Comparison of ENCODE assay signal across 12 cellular contexts in genomic region chr20:45944151-45944964, GRCh38. TPM values are rescaled to one million over a fixed set of nuclear protein-coding genes. Genes with fewer than 3 reads are reported as not detected.
DNase-seq lines count a peak whose midpoint lies in the region; ATAC-seq, FAIRE-seq and TF ChIP-seq lines count a peak whose summit lies in the region.
"Had no signal": no experiment of that assay in that cellular context is flagged by ENCODE, and none has a peak within 500 bp of the region (broad histone marks: within the 10 kb centered on the region; RNA-seq: fewer than 3 reads in every experiment).

No MANE protein-coding gene starts in this region.

- 85 to 87% methylated on average over 12 to 15 of the region's 15 CpGs for WGBS in tibial nerve, 2 donors

- no peak for ATAC-seq in activated naive CD8-positive, alpha-beta T cell treated with anti-CD3 and anti-CD28 coated beads, Interleukin-2, amount 50 U/mL, for 24 hours
- ATAC-seq in GM19328 (IDR thresholded peaks at IDR 0.05; ENCODE audit: unreplicated experiment): no peak

- peak; percentile 54 for DNase-seq in CD1c-positive myeloid dendritic cell (ENCODE audit: extremely low spot score)
- DNase-seq in activated naive CD8-positive, alpha-beta T cell treated with anti-CD3 and anti-CD28 coated beads, Interleukin-2, amount 50 U/mL, for 24 hours: no peak
- no peak for DNase-seq in keratinocyte (ENCODE audit: low read depth, low spot score)
- no peak for DNase-seq in tibial nerve (ENCODE audit: low spot score in 2 of 2)
- no peak for DNase-seq in HEK293T (ENCODE audit: extremely low spot score)
- DNase-seq in NCI-H748 (lab: John Stamatoyannopoulos, UW; ENCODE audit: unreplicated experiment): no peak
- DNase-seq: Karpas-422 had no signal

- H3K4me2 ChIP-seq in keratinocyte (ENCODE audit: control insufficient read depth, extremely low read depth, insufficient read depth, low read depth, low read length): peak overlapping the region; percentile 6

- H2AFZ ChIP-seq in keratinocyte (ENCODE audit: control insufficient read depth, low read length): no peak overlapping the region

- no peaks in the 10 kb centered on the region for H3K36me3 Mint-ChIP-seq in IgD-negative memory B cell
- peaks cover 18% of the 10 kb centered on the region for H3K36me3 Mint-ChIP-seq in activated naive CD8-positive, alpha-beta T cell treated with anti-CD3 and anti-CD28 coated beads, Interleukin-2, amount 50 U/mL, for 24 hours (ENCODE audit: low read depth)

- H3K36me3 ChIP-seq in keratinocyte (ENCODE audit: control insufficient read depth in 2 of 2, extremely low read depth in 1 of 2, insufficient read depth in 2 of 2, low read length in 2 of 2) (peaks cover 50 to 58% of the 10 kb centered on the region in 2 experiments), tibial nerve (peaks cover 9 to 100% (median 64%) of the 10 kb centered on the region in 3 donors)

- TF ChIP-seq POLR2A in tibial nerve (IDR thresholded peaks at IDR 0.05): no peak

- TF ChIP-seq EP300 in tibial nerve (IDR thresholded peaks at IDR 0.05): no peak

- peak overlapping the region; percentile 11 for H3K9ac ChIP-seq in keratinocyte (ENCODE audit: control insufficient read depth, extremely low read depth, insufficient read depth, low read length)

- H3K4me3 Mint-ChIP-seq in IgD-negative memory B cell: no peak overlapping the region
- H3K4me3 Mint-ChIP-seq in activated naive CD8-positive, alpha-beta T cell treated with anti-CD3 and anti-CD28 coated beads, Interleukin-2, amount 50 U/mL, for 24 hours: no peak overlapping the region

- H4K20me1 ChIP-seq in keratinocyte (ENCODE audit: control insufficient read depth, extremely low read depth, insufficient read depth, low read length): no peaks in the 10 kb centered on the region

- no peaks in the 10 kb centered on the region for H3K27me3 Mint-ChIP-seq in IgD-negative memory B cell
- H3K27me3 Mint-ChIP-seq in activated naive CD8-positive, alpha-beta T cell treated with anti-CD3 and anti-CD28 coated beads, Interleukin-2, amount 50 U/mL, for 24 hours: no peaks in the 10 kb centered on the region

- H3K4me3 ChIP-seq in keratinocyte (ENCODE audit: control insufficient read depth in 2 of 3, extremely low read depth in 1 of 3, insufficient read depth in 2 of 3, low read depth in 1 of 3, low read length in 3 of 3) (no peak overlapping the region), tibial nerve (no peak overlapping the region)
- H3K4me3 ChIP-seq: cardiac muscle cell, skin epidermis had no signal

- H3K79me2 ChIP-seq in keratinocyte (ENCODE audit: control insufficient read depth, insufficient read depth, low read length): no peaks in the 10 kb centered on the region

- H3K27ac ChIP-seq in keratinocyte (ENCODE audit: control insufficient read depth, insufficient read depth, low read length) (peak overlapping the region; percentile 40), tibial nerve (no peak overlapping the region)
- H3K27ac ChIP-seq: cardiac muscle cell had no signal

- H3K27me3 ChIP-seq in keratinocyte (ENCODE audit: control insufficient read depth, extremely low read depth, insufficient read depth, low read length) (no peaks in the 10 kb centered on the region), tibial nerve (no peaks in the 10 kb centered on the region)
- H3K27me3 ChIP-seq: cardiac muscle cell had no signal

- H3K27ac Mint-ChIP-seq in IgD-negative memory B cell: peak overlapping the region in 2 of 3 donors; percentile 42 to 57
- H3K27ac Mint-ChIP-seq in activated naive CD8-positive, alpha-beta T cell treated with anti-CD3 and anti-CD28 coated beads, Interleukin-2, amount 50 U/mL, for 24 hours: peak overlapping the region; percentile 33

- TF ChIP-seq CTCF in keratinocyte (optimal IDR thresholded peaks at IDR 0.05 in 1 of 3, IDR thresholded peaks at IDR 0.05 in 1 of 3, conservative IDR thresholded peaks at IDR 0.05 in 1 of 3; ENCODE audit: extremely low read depth in 1 of 3, insufficient read depth in 2 of 3, low read length in 3 of 3) (no peak), tibial nerve (IDR thresholded peaks at IDR 0.05) (no peak)

- peaks cover 0 to 4% (median 3%) of the 10 kb centered on the region in 3 donors for H3K4me1 Mint-ChIP-seq in IgD-negative memory B cell
- peaks cover 22% of the 10 kb centered on the region for H3K4me1 Mint-ChIP-seq in activated naive CD8-positive, alpha-beta T cell treated with anti-CD3 and anti-CD28 coated beads, Interleukin-2, amount 50 U/mL, for 24 hours

- dilution Hi-C loops in keratinocyte (cut with MboI; ENCODE audit: extremely low pct_ligation_motif_present, low sequenced_read_pairs): no loop called here

- no peaks in the 10 kb centered on the region for H3K9me3 Mint-ChIP-seq in IgD-negative memory B cell
- H3K9me3 Mint-ChIP-seq in activated naive CD8-positive, alpha-beta T cell treated with anti-CD3 and anti-CD28 coated beads, Interleukin-2, amount 50 U/mL, for 24 hours: no peaks in the 10 kb centered on the region

- POLR2A ChIA-PET in HEK293T (lab: Yijun Ruan, JAX): interaction anchor here (1.0 to 2.3 kb wide), 2 partner anchors 10 to 64 kb away, joined by 3 to 10 read pairs; partner anchors contain the start of gene PCIF1

- H3K4me1 ChIP-seq in keratinocyte (ENCODE audit: control insufficient read depth, extremely low read depth, insufficient read depth, low read length) (peaks cover 16% of the 10 kb centered on the region), tibial nerve (peaks cover 0 to 26% (median 2%) of the 10 kb centered on the region in 4 donors)

- H3K9me1 ChIP-seq in keratinocyte (ENCODE audit: control insufficient read depth, extremely low read depth, insufficient read depth, low read length): no peaks in the 10 kb centered on the region

- peak; percentile 20 for FAIRE-seq in keratinocyte (lab: Jason Lieb, UNC)
- FAIRE-seq: D721Med had no signal

- CTCF ChIA-PET in HEK293T (lab: Yijun Ruan, JAX): no interaction called here

- no peaks in the 10 kb centered on the region for H3K9me3 ChIP-seq in keratinocyte (ENCODE audit: control insufficient read depth, low read depth, low read length)
- H3K9me3 ChIP-seq in tibial nerve: no peaks in the 10 kb centered on the region

TF ChIP-seq in HEK293T, 16 proteins besides CTCF, POLR2A, EP300 and RAD21:
- TF ChIP-seq BHLHE40 (IDR thresholded peaks at IDR 0.05; ENCODE audit: borderline replicate concordance): no peak
TF ChIP-seq in HEK293T: peak in this region for 0.

RNA-seq across cellular contexts. Expression of gene PCIF1, which starts 9.9 kb away (rescaled TPM):
- polyA plus RNA-seq in IgD-negative memory B cell: 98.9 TPM
- polyA plus RNA-seq in keratinocyte: 5.4 to 12.7 TPM (median 7.0 TPM) in 3 replicates
- 4.4 TPM for polyA plus RNA-seq in keratinocyte (2011; ENCODE audit: low read depth)
- polyA plus RNA-seq in keratinocyte (2011; cell fraction: cytosol; rRNA removed): 6.3 and 10.3 TPM in 2 replicates
- 8.5 and 11.5 TPM in 2 replicates for polyA plus RNA-seq in keratinocyte (2011; cell fraction: nucleus; rRNA removed)
- 12.9 and 14.2 TPM in 2 replicates for polyA plus RNA-seq in keratinocyte (2012; ENCODE audit: low replicate concordance)
- polyA minus RNA-seq in keratinocyte: 8.5 to 24.8 TPM (median 9.1 TPM) in 3 replicates
- 14.6 TPM for polyA minus RNA-seq in keratinocyte (2011; cell fraction: cytosol; rRNA and poly(A)+ RNA removed)
- 6.8 and 8.5 TPM in 2 replicates for polyA minus RNA-seq in keratinocyte (2011; cell fraction: nucleus; rRNA and poly(A)+ RNA removed)
- total RNA-seq in tibial nerve: 10 to 100 TPM; 52.2 to 59.0 (median 53.0) TPM

RNA-seq across cellular contexts. Expression of gene ZNF335, which starts 27.6 kb away (rescaled TPM):
- polyA plus RNA-seq in IgD-negative memory B cell: 15.1 TPM
- 5.8 to 9.1 TPM (median 6.8 TPM) in 3 replicates for polyA plus RNA-seq in keratinocyte
- 2.8 TPM for polyA plus RNA-seq in keratinocyte (2011; ENCODE audit: low read depth)
- polyA plus RNA-seq in keratinocyte (2011; cell fraction: cytosol; rRNA removed): 3.7 and 6.4 TPM in 2 replicates
- polyA plus RNA-seq in keratinocyte (2011; cell fraction: nucleus; rRNA removed): 25.7 and 32.3 TPM in 2 replicates
- 10.8 and 11.8 TPM in 2 replicates for polyA plus RNA-seq in keratinocyte (2012; ENCODE audit: low replicate concordance)
- 11.4 to 39.2 TPM (median 18.8 TPM) in 3 replicates for polyA minus RNA-seq in keratinocyte
- 7.9 TPM for polyA minus RNA-seq in keratinocyte (2011; cell fraction: cytosol; rRNA and poly(A)+ RNA removed)
- 20.3 and 26.6 TPM in 2 replicates for polyA minus RNA-seq in keratinocyte (2011; cell fraction: nucleus; rRNA and poly(A)+ RNA removed)
- 10 to 100 TPM; 24.3 to 42.3 (median 28.6) TPM for total RNA-seq in tibial nerve

RNA-seq across cellular contexts. Expression of gene PLTP, which starts 32.4 kb away (rescaled TPM):
- polyA plus RNA-seq in IgD-negative memory B cell (1.3 TPM), keratinocyte (26.3 to 58.1 TPM (median 46.5 TPM) in 3 replicates)
- polyA plus RNA-seq in keratinocyte (2011; ENCODE audit: low read depth): 16.6 TPM
- 33.7 and 79.0 TPM in 2 replicates for polyA plus RNA-seq in keratinocyte (2011; cell fraction: cytosol; rRNA removed)
- 84.1 and 121 TPM in 2 replicates for polyA plus RNA-seq in keratinocyte (2011; cell fraction: nucleus; rRNA removed)
- 53.4 and 63.7 TPM in 2 replicates for polyA plus RNA-seq in keratinocyte (2012; ENCODE audit: low replicate concordance)
- 32.2 to 98.3 TPM (median 57.4 TPM) in 3 replicates for polyA minus RNA-seq in keratinocyte
- 82.1 TPM for polyA minus RNA-seq in keratinocyte (2011; cell fraction: cytosol; rRNA and poly(A)+ RNA removed)
- 59.9 and 73.8 TPM in 2 replicates for polyA minus RNA-seq in keratinocyte (2011; cell fraction: nucleus; rRNA and poly(A)+ RNA removed)
- total RNA-seq in tibial nerve: 100 to 1,000 TPM in 3 of 4 donors, 10 to 100 TPM in 1; 74.7 to 713 (median 134) TPM

RNA-seq across cellular contexts. Expression of gene CTSA, which starts 53.2 kb away (rescaled TPM):
- polyA plus RNA-seq in IgD-negative memory B cell (107 TPM), keratinocyte (38.6 to 69.4 TPM (median 48.6 TPM) in 3 replicates)
- polyA plus RNA-seq in keratinocyte (2011; ENCODE audit: low read depth): 55.4 TPM
- polyA plus RNA-seq in keratinocyte (2011; cell fraction: cytosol; rRNA removed): 42.4 and 45.7 TPM in 2 replicates
- 157 and 166 TPM in 2 replicates for polyA plus RNA-seq in keratinocyte (2011; cell fraction: nucleus; rRNA removed)
- 53.4 and 103 TPM in 2 replicates for polyA plus RNA-seq in keratinocyte (2012; ENCODE audit: low replicate concordance)
- polyA minus RNA-seq in keratinocyte: 58.9 to 78.9 TPM (median 68.4 TPM) in 3 replicates
- 55.8 TPM for polyA minus RNA-seq in keratinocyte (2011; cell fraction: cytosol; rRNA and poly(A)+ RNA removed)
- 81.7 and 88.9 TPM in 2 replicates for polyA minus RNA-seq in keratinocyte (2011; cell fraction: nucleus; rRNA and poly(A)+ RNA removed)
- total RNA-seq in tibial nerve: 10 to 100 TPM; 50.4 to 87.3 (median 71.7) TPM

RNA-seq across cellular contexts. Expression of gene NEURL2, which starts 53.4 kb away (rescaled TPM):
- polyA plus RNA-seq in IgD-negative memory B cell (1.6 TPM), keratinocyte (0.49 to 0.97 TPM (median 0.54 TPM) in 3 replicates)
- polyA plus RNA-seq in keratinocyte (2011; ENCODE audit: low read depth): not detected
- 0.18 and 0.25 TPM in 2 replicates for polyA plus RNA-seq in keratinocyte (2011; cell fraction: cytosol; rRNA removed)
- polyA plus RNA-seq in keratinocyte (2011; cell fraction: nucleus; rRNA removed): 3.0 and 5.0 TPM in 2 replicates
- 0.30 and 1.1 TPM in 2 replicates for polyA plus RNA-seq in keratinocyte (2012; ENCODE audit: low replicate concordance)
- 0.26 TPM in 1 of 3 replicates, not detected in the others for polyA minus RNA-seq in keratinocyte
- not detected for polyA minus RNA-seq in keratinocyte (2011; cell fraction: cytosol; rRNA and poly(A)+ RNA removed)
- polyA minus RNA-seq in keratinocyte (2011; cell fraction: nucleus; rRNA and poly(A)+ RNA removed): 2.2 and 2.7 TPM in 2 replicates
- 10 to 100 TPM in 3 of 4 donors, 1 to 10 TPM in 1; 7.7 to 42.9 (median 15.6) TPM for total RNA-seq in tibial nerve
